ENCODE assay signal across 10 cellular contexts in the genomic region with DNA sequence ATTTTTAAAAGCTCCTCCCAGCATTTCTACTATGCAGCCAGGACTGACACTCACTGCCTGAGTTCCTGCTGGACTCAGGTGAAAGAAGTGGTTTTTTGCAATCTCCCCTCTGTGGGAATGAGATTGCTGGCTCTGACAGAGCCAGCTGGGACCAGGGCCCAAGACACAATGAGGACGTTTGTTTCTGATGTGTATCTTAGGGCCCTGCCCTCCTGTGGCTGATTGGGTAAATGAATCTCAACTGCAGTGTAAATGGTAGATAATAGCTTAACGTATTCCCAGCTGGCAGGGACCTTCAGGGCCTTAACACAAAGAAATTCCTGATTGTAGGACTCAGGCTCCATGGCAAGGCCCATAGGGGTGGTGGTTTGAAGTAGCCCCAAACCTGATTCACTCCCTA.
A peak's percentile ranks its signal among the peaks of the same experiment; 100 is the strongest.
DNase-seq lines count a peak whose midpoint lies in the region; ATAC-seq and TF ChIP-seq lines count a peak whose summit lies in the region.
"Had no signal": no experiment of that assay in that cellular context is flagged by ENCODE, and none has a peak within 500 bp of the region (broad histone marks: within the 10 kb centered on the region; RNA-seq: fewer than 3 reads in every experiment).

No MANE protein-coding gene starts in this region.

- H3K27me3 Mint-ChIP-seq in activated CD8-positive, alpha-beta T cell treated with anti-CD3 and anti-CD28 coated beads for 36 hours, result no peaks in the 10 kb centered on the region
- H3K27me3 Mint-ChIP-seq in activated T-helper 17 cell treated with anti-CD3 and anti-CD28 coated beads, Interleukin-2, amount 50 U/mL, for 72 hours, result no peaks in the 10 kb centered on the region

- H3K4me3 ChIP-seq in A673 (ENCODE audit: low read depth, low read length, poor library complexity, severe bottlenecking) (no peak overlapping the region), foreskin fibroblast (ENCODE audit: low read depth in 1 of 2, low read length in 2 of 2) (no peak overlapping the region), Peyer's patch (no peak overlapping the region)

- no peaks in the 10 kb centered on the region for H3K4me1 Mint-ChIP-seq in activated CD8-positive, alpha-beta T cell treated with anti-CD3 and anti-CD28 coated beads for 36 hours (ENCODE audit: low read depth)
- H3K4me1 Mint-ChIP-seq in activated T-helper 17 cell treated with anti-CD3 and anti-CD28 coated beads, Interleukin-2, amount 50 U/mL, for 72 hours, result no peaks in the 10 kb centered on the region

- no peak for TF ChIP-seq POLR2A in Peyer's patch (IDR thresholded peaks at IDR 0.05)

- H3K27me3 ChIP-seq in A673 (replicated peaks; ENCODE audit: insufficient read depth, low read depth, low read length, poor library complexity) (peaks cover 4% of the 10 kb centered on the region), Peyer's patch (no peaks in the 10 kb centered on the region)

- intact Hi-C loops in A673 (cut with micrococcal nuclease; ENCODE audit: unreplicated experiment), result loop anchor here (5.0 kb wide), 1 partner anchor 355 kb away; no protein-coding TSS in a partner anchor
- intact Hi-C loops in activated CD8-positive, alpha-beta T cell treated with anti-CD3 and anti-CD28 coated beads for 36 hours (cut with micrococcal nuclease), result loop anchor here (10.0 kb wide), 1 partner anchor 232 kb away; the partner anchor contains the start of genes NCBP2L and TSC22D3

- no peaks in the 10 kb centered on the region for H3K36me3 Mint-ChIP-seq in activated CD8-positive, alpha-beta T cell treated with anti-CD3 and anti-CD28 coated beads for 36 hours (ENCODE audit: low read depth)
- H3K36me3 Mint-ChIP-seq in activated T-helper 17 cell treated with anti-CD3 and anti-CD28 coated beads, Interleukin-2, amount 50 U/mL, for 72 hours (ENCODE audit: low read depth), result no peaks in the 10 kb centered on the region

- H3K27ac Mint-ChIP-seq in activated CD8-positive, alpha-beta T cell treated with anti-CD3 and anti-CD28 coated beads for 36 hours, result no peak overlapping the region
- H3K27ac Mint-ChIP-seq in activated T-helper 17 cell treated with anti-CD3 and anti-CD28 coated beads, Interleukin-2, amount 50 U/mL, for 72 hours, result no peak overlapping the region

- no TSS peak for BruUV-seq in A673 (replicated peaks; lab: Mats Ljungman, UMichigan)

- TF ChIP-seq CTCF in A673 (conservative IDR thresholded peaks at IDR 0.05; ENCODE audit: low read depth, low read length) (0 out of 2 replicates have a peak, but pooled peaks have one; percentile 27), foreskin fibroblast (IDR thresholded peaks at IDR 0.05; ENCODE audit: low read depth, low read length) (peak; percentile 9), Peyer's patch (IDR thresholded peaks at IDR 0.05) (peak in 1 of 6 experiments; percentile 13)
- TF ChIP-seq CTCF in activated CD8-positive, alpha-beta T cell treated with anti-CD3 and anti-CD28 coated beads for 36 hours (IDR thresholded peaks at IDR 0.05), result no peak

- H3K36me3 ChIP-seq in A673 (ENCODE audit: insufficient read depth, low read length, poor library complexity, severe bottlenecking) (no peaks in the 10 kb centered on the region), Peyer's patch (no peaks in the 10 kb centered on the region)

- CTCF ChIA-PET in A673 (lab: Charles Lee), result interaction anchor here (0.5 to 1.5 kb wide), 2 partner anchors 235 to 328 kb away, joined by 3 to 5 read pairs; partner anchors contain the start of gene NCBP2L
- CTCF ChIA-PET in activated CD8-positive, alpha-beta T cell treated with anti-CD3 and anti-CD28 coated beads for 36 hours (lab: Charles Lee), result interaction anchor here (2.2 kb wide), 1 partner anchor 86 kb away, joined by 8 read pairs; the partner anchor contains the start of gene PRPS1

- H3K9me3 ChIP-seq in A673 (ENCODE audit: low read depth, low read length, poor library complexity, severe bottlenecking) (no peaks in the 10 kb centered on the region), Peyer's patch (no peaks in the 10 kb centered on the region)

- no peak overlapping the region for H3K4me3 Mint-ChIP-seq in activated CD8-positive, alpha-beta T cell treated with anti-CD3 and anti-CD28 coated beads for 36 hours
- no peak overlapping the region for H3K4me3 Mint-ChIP-seq in activated T-helper 17 cell treated with anti-CD3 and anti-CD28 coated beads, Interleukin-2, amount 50 U/mL, for 72 hours

- DNase-seq in A673 (ENCODE audit: low spot score) (peak; percentile 22), NCI-H748 (lab: John Stamatoyannopoulos, UW; ENCODE audit: unreplicated experiment) (peak; percentile 74), foreskin fibroblast (peak; percentile 7 to 37), Peyer's patch (no peak)
- no peak for DNase-seq in activated CD8-positive, alpha-beta T cell treated with anti-CD3 and anti-CD28 coated beads for 36 hours
- DNase-seq: small intestine had no signal

- no peak overlapping the region for H3K27ac ChIP-seq in A673 (ENCODE audit: low read depth, low read length, poor library complexity, severe bottlenecking)
- H3K27ac ChIP-seq in Peyer's patch, result no peak overlapping the region

- H3K4me1 ChIP-seq in A673 (ENCODE audit: insufficient read depth, low read length, poor library complexity, severe bottlenecking), result no peaks in the 10 kb centered on the region
- H3K4me1 ChIP-seq in Peyer's patch, result no peaks in the 10 kb centered on the region

- ATAC-seq in GM19372 (IDR thresholded peaks at IDR 0.05; ENCODE audit: low read depth, unreplicated experiment), result peak; percentile 53
- no peak for ATAC-seq in activated CD8-positive, alpha-beta T cell treated with anti-CD3 and anti-CD28 coated beads for 36 hours
- no peak for ATAC-seq in activated T-helper 17 cell treated with anti-CD3 and anti-CD28 coated beads, Interleukin-2, amount 50 U/mL, for 72 hours (replicated peaks)
- no peak for ATAC-seq in HG03159 (IDR thresholded peaks at IDR 0.05; ENCODE audit: unreplicated experiment)
- ATAC-seq: esophagus mucosa had no signal

- no peaks in the 10 kb centered on the region for H3K9me3 Mint-ChIP-seq in activated CD8-positive, alpha-beta T cell treated with anti-CD3 and anti-CD28 coated beads for 36 hours
- H3K9me3 Mint-ChIP-seq in activated T-helper 17 cell treated with anti-CD3 and anti-CD28 coated beads, Interleukin-2, amount 50 U/mL, for 72 hours, result no peaks in the 10 kb centered on the region

- POLR2A ChIA-PET in A673 (lab: Charles Lee; ENCODE audit: low non-redundant PET), result no interaction called here
- POLR2A ChIA-PET in activated CD8-positive, alpha-beta T cell treated with anti-CD3 and anti-CD28 coated beads for 36 hours (lab: Charles Lee), result interaction anchor here (1.0 kb wide), 1 partner anchor 115 kb away, joined by 4 read pairs; no protein-coding TSS in a partner anchor

Comparison
In these comparisons a context has a peak if more than half of its experiments do, and no peak if none do; other contexts are left out.
1. DNase-seq: peak in A673 (single experiment), NCI-H748 (single experiment) and foreskin fibroblast (2 of 2); none in Peyer's patch (0 of 3) and activated CD8-positive, alpha-beta T cell treated with anti-CD3 and anti-CD28 coated beads for 36 hours (single experiment).